ENCODE assay signal across 13 cellular contexts in genomic region chr2:120893874-120894584, GRCh38.
DNase-seq lines count a peak whose midpoint lies in the region; ATAC-seq and TF ChIP-seq lines count a peak whose summit lies in the region.
"Had no signal": no experiment of that assay in that cellular context is flagged by ENCODE, and none has a peak within 500 bp of the region (broad histone marks: within the 10 kb centered on the region; RNA-seq: fewer than 3 reads in every experiment).

No MANE protein-coding gene starts in this region.

- peak overlapping the region; percentile 77 for H3K27ac ChIP-seq in mesodermal cell (ENCODE audit: low read depth, low read length, severe bottlenecking)
- H3K27ac ChIP-seq in thoracic aorta = peak overlapping the region; percentile 76 to 77

- H3K9me3 ChIP-seq in NT2/D1 (ENCODE audit: insufficient read depth, low read length) (no peaks in the 10 kb centered on the region), mesodermal cell (ENCODE audit: control insufficient read depth, low read length) (no peaks in the 10 kb centered on the region), thoracic aorta (no peaks in the 10 kb centered on the region)
- H3K9me3 ChIP-seq: Caco-2, SK-N-SH had no signal

- H3K4me1 ChIP-seq in NT2/D1 (ENCODE audit: insufficient read depth, insufficient read length) = peaks cover 23% of the 10 kb centered on the region
- peaks cover 32% of the 10 kb centered on the region for H3K4me1 ChIP-seq in mesodermal cell (ENCODE audit: control insufficient read depth, insufficient read depth, low read length, poor library complexity, severe bottlenecking)
- H3K4me1 ChIP-seq in thoracic aorta (ENCODE audit: control insufficient read depth in 1 of 2, low read depth in 2 of 2) = peaks cover 8 to 25% of the 10 kb centered on the region in 2 donors

- WGBS in mesodermal cell (ENCODE audit: insufficient coverage in 2 of 2), 2 experiments = 22 to 37% methylated on average over 14 to 15 of the region's 18 CpGs

- intact Hi-C loops in Right ventricle myocardium superior (cut with DNase I) = no loop called here

- peak overlapping the region; percentile 1 for H3K4me3 ChIP-seq in NT2/D1 (ENCODE audit: insufficient read length, low read depth)
- H3K4me3 ChIP-seq in mesodermal cell (ENCODE audit: extremely low read depth, insufficient read depth, low read length, poor library complexity, severe bottlenecking) = no peak overlapping the region
- no peak overlapping the region for H3K4me3 ChIP-seq in thoracic aorta

- no peaks in the 10 kb centered on the region for H3K27me3 ChIP-seq in NT2/D1 (ENCODE audit: insufficient read depth, insufficient read length)
- H3K27me3 ChIP-seq in thoracic aorta (replicated peaks; ENCODE audit: insufficient read depth) = no peaks in the 10 kb centered on the region

- ATAC-seq in Right ventricle myocardium superior (ENCODE audit: poor library complexity) = peak; percentile 18
- ATAC-seq in thoracic aorta (ENCODE audit: insufficient number of reproducible peaks, low FRiP score, low read depth) = no peak
- ATAC-seq in GM19467 (IDR thresholded peaks at IDR 0.05; ENCODE audit: unreplicated experiment) = no peak

- peaks cover 16% of the 10 kb centered on the region for H3K36me3 ChIP-seq in NT2/D1 (ENCODE audit: insufficient read depth, insufficient read length, low read length)
- H3K36me3 ChIP-seq in mesodermal cell (ENCODE audit: control insufficient read depth, insufficient read depth, low read length) = peaks cover 21% of the 10 kb centered on the region
- H3K36me3 ChIP-seq in thoracic aorta = no peaks in the 10 kb centered on the region

- DNase-seq in NT2/D1 (ENCODE audit: low read depth, low spot score) (peak; percentile 61), Right ventricle myocardium superior (no peak), thoracic aorta (ENCODE audit: low spot score) (no peak), Kasumi-1 (lab: John Stamatoyannopoulos, UW) (no peak), NCI-H748 (lab: John Stamatoyannopoulos, UW; ENCODE audit: unreplicated experiment) (no peak)
- DNase-seq in activated effector memory CD4-positive, alpha-beta T cell treated with anti-CD3 and anti-CD28 coated beads, Interleukin-2, amount 50 U/mL, for 16 hours = no peak
- DNase-seq: activated CD4-positive, CD25-positive, alpha-beta regulatory T cell treated with anti-CD3 and anti-CD28 coated beads, Interleukin-2, amount 50 U/mL, for 72 hours; activated T-cell treated with anti-CD3 and anti-CD28 coated beads, Interleukin-2, amount 50 U/mL, for 1 hour; Caco-2; NCI-H2171; SK-N-SH had no signal

- TF ChIP-seq CTCF in thoracic aorta (IDR thresholded peaks at IDR 0.05) = no peak

- peak overlapping the region; percentile 72 for H3K9ac ChIP-seq in NT2/D1 (ENCODE audit: insufficient read length, low read depth)
- H3K9ac ChIP-seq: SK-N-SH had no signal
